Comparison of ENCODE assay signal across 20 cellular contexts in the genomic region with DNA sequence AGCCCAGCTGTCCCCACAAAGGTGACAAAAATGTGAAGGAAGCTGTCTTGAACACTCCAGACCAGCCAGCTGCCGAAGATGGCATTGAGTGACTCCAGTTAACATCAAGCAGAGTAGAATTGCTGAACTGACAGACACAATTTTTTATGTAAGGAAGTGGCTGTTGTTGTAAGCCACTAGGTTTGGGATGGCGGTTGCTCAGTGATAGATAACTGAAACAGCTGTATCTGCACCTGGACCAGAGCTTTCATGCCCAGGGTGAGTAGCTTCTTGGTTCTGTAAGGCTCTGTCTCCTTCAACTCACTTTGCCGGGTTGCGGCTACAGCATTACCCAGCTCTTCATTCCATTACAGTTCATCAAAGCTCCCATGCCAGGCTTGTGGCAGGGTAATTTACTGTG. TPM values are rescaled to one million over a fixed set of nuclear protein-coding genes. Genes with fewer than 3 reads are reported as not detected.
DNase-seq lines count a peak whose midpoint lies in the region; ATAC-seq and TF ChIP-seq lines count a peak whose summit lies in the region.
"Had no signal": no experiment of that assay in that cellular context is flagged by ENCODE, and none has a peak within 500 bp of the region (broad histone marks: within the 10 kb centered on the region; RNA-seq: fewer than 3 reads in every experiment).

No MANE protein-coding gene starts in this region.

- H3K79me2 ChIP-seq in Loucy (ENCODE audit: insufficient read depth, low read length) = no peaks in the 10 kb centered on the region

- H3K9me3 Mint-ChIP-seq in CD8-positive, alpha-beta T cell = no peaks in the 10 kb centered on the region
- no peaks in the 10 kb centered on the region for H3K9me3 Mint-ChIP-seq in activated naive CD4-positive, alpha-beta T cell treated with anti-CD3 and anti-CD28 coated beads, Interleukin-2, amount 50 U/mL, for 72 hours
- H3K9me3 Mint-ChIP-seq in naive thymus-derived CD8-positive, alpha-beta T cell = no peaks in the 10 kb centered on the region

- intact Hi-C loops in CD8-positive, alpha-beta T cell (cut with DNase I, micrococcal nuclease) = no loop called here

- H3K4me2 ChIP-seq in Loucy (ENCODE audit: low read depth, low read length, poor library complexity, severe bottlenecking) = no peak overlapping the region

- peak in 2 of 7 experiments; percentile 36 to 53 for DNase-seq in CD8-positive, alpha-beta T cell
- DNase-seq in activated naive CD4-positive, alpha-beta T cell treated with anti-CD3 and anti-CD28 coated beads, Interleukin-2, amount 50 U/mL, for 72 hours (ENCODE audit: low spot score in 2 of 2) = no peak
- DNase-seq in naive thymus-derived CD8-positive, alpha-beta T cell = peak in 2 of 10 donors; percentile 39 to 47
- no peak for DNase-seq in activated effector memory CD4-positive, alpha-beta T cell treated with anti-CD3 and anti-CD28 coated beads, Interleukin-2, amount 50 U/mL, for 16 hours
- no peak for DNase-seq in amniotic stem cell (lab: John Stamatoyannopoulos, UW)
- DNase-seq: activated CD8-positive, alpha-beta memory T cell treated with anti-CD3 and anti-CD28 coated beads for 24 hours; amygdala; erythroblast; heart left ventricle; Kasumi-1; kidney; mesendoderm; NCI-H1694 treated with DMSO at 0.1 percent for 48 hours; NCI-H446; small intestine; stomach had no signal

- H4K20me1 ChIP-seq in Loucy (ENCODE audit: insufficient read depth, low read length, poor library complexity, severe bottlenecking) = no peaks in the 10 kb centered on the region

- H3K9me3 ChIP-seq in CD8-positive, alpha-beta T cell (ENCODE audit: low read length) = no peaks in the 10 kb centered on the region
- H3K9me3 ChIP-seq in Loucy (ENCODE audit: insufficient read depth, low read depth, low read length) = no peaks in the 10 kb centered on the region
- H3K9me3 ChIP-seq: heart left ventricle, stomach had no signal

- H3K4me1 ChIP-seq in CD8-positive, alpha-beta T cell (ENCODE audit: insufficient read depth, low read length) = peaks cover 36% of the 10 kb centered on the region
- H3K4me1 ChIP-seq in Loucy (ENCODE audit: insufficient read depth, low read length, poor library complexity, severe bottlenecking) = peaks cover 16% of the 10 kb centered on the region

- peaks cover 6% of the 10 kb centered on the region for H3K36me3 Mint-ChIP-seq in CD8-positive, alpha-beta T cell
- H3K36me3 Mint-ChIP-seq in activated naive CD4-positive, alpha-beta T cell treated with anti-CD3 and anti-CD28 coated beads, Interleukin-2, amount 50 U/mL, for 72 hours = peaks cover 6 to 9% of the 10 kb centered on the region in 2 donors
- peaks cover 0 to 2% (median 0%) of the 10 kb centered on the region in 3 donors for H3K36me3 Mint-ChIP-seq in naive thymus-derived CD8-positive, alpha-beta T cell

- TF ChIP-seq CTCF in CD8-positive, alpha-beta T cell (IDR thresholded peaks at IDR 0.05) = no peak
- TF ChIP-seq CTCF in Loucy (conservative IDR thresholded peaks at IDR 0.05; ENCODE audit: low read length) = no peak

- no peak overlapping the region for H3K27ac ChIP-seq in CD8-positive, alpha-beta T cell (ENCODE audit: low read depth, low read length)
- H3K27ac ChIP-seq: heart left ventricle, HL-60, stomach had no signal

- POLR2A ChIA-PET in CD8-positive, alpha-beta T cell (lab: Charles Lee) = interaction anchor here (0.9 to 2.2 kb wide), 6 partner anchors 8 to 253 kb away, joined by 3 to 6 read pairs (median 4); a partner anchor contains a TSS
- POLR2A ChIA-PET in naive thymus-derived CD8-positive, alpha-beta T cell (lab: Charles Lee) = interaction anchor here (0.6 to 2.2 kb wide), 4 partner anchors 9 to 79 kb away, joined by 3 to 12 read pairs (median 4); a partner anchor contains a TSS

- peaks cover 51% of the 10 kb centered on the region for H3K4me1 Mint-ChIP-seq in CD8-positive, alpha-beta T cell (ENCODE audit: low read depth)
- H3K4me1 Mint-ChIP-seq in naive thymus-derived CD8-positive, alpha-beta T cell = peaks cover 24 to 61% (median 51%) of the 10 kb centered on the region in 4 donors

- H3K27ac Mint-ChIP-seq in CD8-positive, alpha-beta T cell = peak overlapping the region; percentile 90
- H3K27ac Mint-ChIP-seq in activated naive CD4-positive, alpha-beta T cell treated with anti-CD3 and anti-CD28 coated beads, Interleukin-2, amount 50 U/mL, for 72 hours = peak overlapping the region in 1 of 2 donors; percentile 50
- H3K27ac Mint-ChIP-seq in naive thymus-derived CD8-positive, alpha-beta T cell = peak overlapping the region; percentile 51 to 97 (median 91)

- H3K9ac ChIP-seq in Loucy (ENCODE audit: low read depth, low read length, poor library complexity, severe bottlenecking) = no peak overlapping the region

- H3K27me3 Mint-ChIP-seq in CD8-positive, alpha-beta T cell (ENCODE audit: low read depth) = no peaks in the 10 kb centered on the region
- no peaks in the 10 kb centered on the region for H3K27me3 Mint-ChIP-seq in naive thymus-derived CD8-positive, alpha-beta T cell

- H3F3A ChIP-seq in Loucy (ENCODE audit: low read depth) = no peaks in the 10 kb centered on the region

- no peak overlapping the region for H3K4me3 ChIP-seq in CD8-positive, alpha-beta T cell (ENCODE audit: low read depth, low read length)
- H3K4me3 ChIP-seq in Loucy (ENCODE audit: low read length, poor library complexity, severe bottlenecking) = no peak overlapping the region
- H3K4me3 ChIP-seq: coronary artery, heart left ventricle, stomach had no signal

- H3K4me3 Mint-ChIP-seq in CD8-positive, alpha-beta T cell = peak overlapping the region; percentile 56
- H3K4me3 Mint-ChIP-seq in naive thymus-derived CD8-positive, alpha-beta T cell = peak overlapping the region in 9 of 10 donors; percentile 0 to 79 (median 71)

- H3K36me3 ChIP-seq in CD8-positive, alpha-beta T cell (ENCODE audit: insufficient read depth, low read length) = no peaks in the 10 kb centered on the region
- H3K36me3 ChIP-seq in Loucy (ENCODE audit: insufficient read depth, low read length) = no peaks in the 10 kb centered on the region
- H3K36me3 ChIP-seq: heart left ventricle, stomach had no signal

- H3K9me2 ChIP-seq in Loucy (replicated peaks; ENCODE audit: low read depth, low read length) = no peaks in the 10 kb centered on the region

- no peaks in the 10 kb centered on the region for H3K27me3 ChIP-seq in CD8-positive, alpha-beta T cell (ENCODE audit: insufficient read depth, low read length)
- H3K27me3 ChIP-seq in Loucy (ENCODE audit: insufficient read depth, low read length, poor library complexity, severe bottlenecking) = no peaks in the 10 kb centered on the region
- H3K27me3 ChIP-seq: heart left ventricle, stomach had no signal

- ATAC-seq in CD8-positive, alpha-beta T cell = peak; percentile 47
- peak; percentile 47 to 51 for ATAC-seq in activated naive CD4-positive, alpha-beta T cell treated with anti-CD3 and anti-CD28 coated beads, Interleukin-2, amount 50 U/mL, for 72 hours
- peak; percentile 66 to 67 for ATAC-seq in naive thymus-derived CD8-positive, alpha-beta T cell
- no peak for ATAC-seq in GM21390 (IDR thresholded peaks at IDR 0.05; ENCODE audit: unreplicated experiment)
- ATAC-seq: heart left ventricle had no signal

- CTCF ChIA-PET in CD8-positive, alpha-beta T cell (lab: Charles Lee) = interaction anchor here (0.7 to 3.5 kb wide), 8 partner anchors 13 to 295 kb away, joined by 3 to 14 read pairs (median 4); no protein-coding TSS in a partner anchor

- H2AFZ ChIP-seq in Loucy (ENCODE audit: low read length) = peak overlapping the region; percentile 11; the same call in 1 of the 2 replicates

RNA-seq across cellular contexts. Expression of a gene that starts 49.7 kb away (rescaled TPM):
- 1 to 10 TPM; 5.9 to 8.0 TPM for total RNA-seq in CD8-positive, alpha-beta T cell
- total RNA-seq in activated naive CD4-positive, alpha-beta T cell treated with anti-CD3 and anti-CD28 coated beads, Interleukin-2, amount 50 U/mL, for 72 hours = 10 to 100 TPM; 15.2 to 20.7 TPM
- total RNA-seq in naive thymus-derived CD8-positive, alpha-beta T cell = 10 to 100 TPM; 19.8 to 22.8 TPM
- polyA plus RNA-seq in naive thymus-derived CD8-positive, alpha-beta T cell = 1 to 10 TPM in 2 of 3 donors, under 1 TPM in 1; 0.57 to 5.4 (median 1.5) TPM
